Comparison of ENCODE assay signal across 18 cellular contexts in genomic region chr6:136711644-136712043, GRCh38.
DNase-seq lines count a peak whose midpoint lies in the region; ATAC-seq and TF ChIP-seq lines count a peak whose summit lies in the region.
"Had no signal": no experiment of that assay in that cellular context is flagged by ENCODE, and none has a peak within 500 bp of the region (broad histone marks: within the 10 kb centered on the region; RNA-seq: fewer than 3 reads in every experiment).

No MANE protein-coding gene starts in this region.

- intact Hi-C loops in heart left ventricle (cut with DNase I) (loop anchor here in 3 of 10 donors (5.0 to 10.0 kb wide), 2 partner anchors 73 to 81 kb away; partner anchors contain the start of gene MAP3K5 (in 1 of the 3)), cardiac septum (cut with DNase I) (loop anchor here (5.0 kb wide), 1 partner anchor 81 kb away; the partner anchor contains the start of gene MAP3K5), prostate gland (cut with DNase I) (no loop called here)

- 44 to 53% (median 46%) methylated on average over 2 of the region's 2 CpGs for WGBS in heart left ventricle, 4 donors
- WGBS in prostate gland: 38% methylated on average over 2 of the region's 2 CpGs

- H3K36me3 ChIP-seq in heart left ventricle (no peaks in the 10 kb centered on the region), prostate gland (no peaks in the 10 kb centered on the region)

- peak overlapping the region in 1 of 12 donors; percentile 7 for H3K4me3 ChIP-seq in heart left ventricle
- H3K4me3 ChIP-seq in prostate gland: no peak overlapping the region
- H3K4me3 ChIP-seq: GM23248 had no signal

- TF ChIP-seq CTCF in heart left ventricle (IDR thresholded peaks at IDR 0.05): no peak
- TF ChIP-seq CTCF in VCaP (conservative IDR thresholded peaks at IDR 0.05): no peak
- no peak for TF ChIP-seq CTCF in prostate gland (IDR thresholded peaks at IDR 0.05)

- peak overlapping the region in 8 of 12 donors; percentile 4 to 54 (median 19) for H3K27ac ChIP-seq in heart left ventricle
- peak overlapping the region; percentile 53 for H3K27ac ChIP-seq in VCaP
- peak overlapping the region; percentile 26 to 59 for H3K27ac ChIP-seq in prostate gland
- H3K27ac ChIP-seq: GM23248 had no signal

- peaks cover 0 to 31% (median 14%) of the 10 kb centered on the region in 12 donors for H3K4me1 ChIP-seq in heart left ventricle
- H3K4me1 ChIP-seq in prostate gland (replicated peaks): no peaks in the 10 kb centered on the region

- DNase-seq in heart left ventricle: no peak
- DNase-seq in cardiac septum (ENCODE audit: low spot score): no peak
- no peak for DNase-seq in effector memory CD8-positive, alpha-beta T cell
- no peak for DNase-seq in prostate gland (ENCODE audit: low spot score)
- no peak for DNase-seq in cerebellum (ENCODE audit: low spot score)
- DNase-seq: C1 segment of cervical spinal cord; Calu3; CD4-positive, alpha-beta memory T cell; COR-L47; DMS53; DMS79 treated with DMSO at 0.1 percent for 48 hours; GF-D8; GM23248; H7; HCEC 1CT had no signal

- ATAC-seq in heart left ventricle (peak; percentile 58 to 81 (median 62)), GM18870 (IDR thresholded peaks at IDR 0.05; ENCODE audit: unreplicated experiment) (no peak), esophagus mucosa (no peak)
- ATAC-seq in effector memory CD8-positive, alpha-beta T cell (replicated peaks): no peak

- no peaks in the 10 kb centered on the region for H3K27me3 Mint-ChIP-seq in effector memory CD8-positive, alpha-beta T cell
- H3K27me3 Mint-ChIP-seq: CD4-positive, alpha-beta memory T cell had no signal

- TF ChIP-seq POLR2A in heart left ventricle (IDR thresholded peaks at IDR 0.05) (no peak), prostate gland (IDR thresholded peaks at IDR 0.05) (no peak)

- H3K9me3 Mint-ChIP-seq in effector memory CD8-positive, alpha-beta T cell: no peaks in the 10 kb centered on the region
- H3K9me3 Mint-ChIP-seq: CD4-positive, alpha-beta memory T cell had no signal

- H3K27me3 ChIP-seq in heart left ventricle (no peaks in the 10 kb centered on the region), prostate gland (replicated peaks; ENCODE audit: insufficient read depth) (no peaks in the 10 kb centered on the region)

- peaks cover 22 to 39% of the 10 kb centered on the region in 2 donors for H3K4me1 Mint-ChIP-seq in effector memory CD8-positive, alpha-beta T cell (ENCODE audit: low read depth in 2 of 2)

- H3K4me3 Mint-ChIP-seq in effector memory CD8-positive, alpha-beta T cell: no peak overlapping the region
- H3K4me3 Mint-ChIP-seq: CD4-positive, alpha-beta memory T cell had no signal

- no peaks in the 10 kb centered on the region for H3K9me3 ChIP-seq in heart left ventricle
- H3K9me3 ChIP-seq in prostate gland: no peaks in the 10 kb centered on the region

- peak overlapping the region; percentile 64 to 70 for H3K27ac Mint-ChIP-seq in effector memory CD8-positive, alpha-beta T cell

- peaks cover 2% of the 10 kb centered on the region for H3K36me3 Mint-ChIP-seq in effector memory CD8-positive, alpha-beta T cell (ENCODE audit: insufficient read depth)

Comparison
In these comparisons a context has a peak if more than half of its experiments do, and no peak if none do; other contexts are left out.
1. ATAC-seq: peak in heart left ventricle (4 of 4); none in effector memory CD8-positive, alpha-beta T cell (single experiment), GM18870 (single experiment) and esophagus mucosa (single experiment).
2. Peak in every context shown above with its lines, with median percentiles within 50 percentile points of each other: H3K27ac ChIP-seq.